19 cellular contexts compared by ENCODE assay signal in genomic region chr11:10436733-10437132, GRCh38. TPM values are rescaled to one million over a fixed set of nuclear protein-coding genes. Genes with fewer than 3 reads are reported as not detected.
DNase-seq lines count a peak whose midpoint lies in the region; ATAC-seq and TF ChIP-seq lines count a peak whose summit lies in the region.
"Had no signal": no experiment of that assay in that cellular context is flagged by ENCODE, and none has a peak within 500 bp of the region (broad histone marks: within the 10 kb centered on the region; RNA-seq: fewer than 3 reads in every experiment).

No MANE protein-coding gene starts in this region.

- H3K36me3 ChIP-seq in Panc1 (ENCODE audit: control insufficient read depth, insufficient read depth, low read length), result no peaks in the 10 kb centered on the region

- H3K27ac ChIP-seq in Panc1 (ENCODE audit: low read length), result no peak overlapping the region

- peaks cover 0 to 7% of the 10 kb centered on the region in 2 donors for H3K36me3 Mint-ChIP-seq in CD14-positive monocyte
- no peaks in the 10 kb centered on the region for H3K36me3 Mint-ChIP-seq in dendritic cell treated with granulocyte-macrophage colony-stimulating factor and Interleukin-4, amounts not matched to agents 40 ng/mL and 50 ng/mL, for 4 days (ENCODE audit: low read depth)
- peaks cover 0 to 3% of the 10 kb centered on the region in 2 donors for H3K36me3 Mint-ChIP-seq in stimulated activated naive B cell treated with anti-CD40 and anti-IgM and Interleukin-4, amounts not matched to agents 10 μg/mL and 1 μg/mL and 100 μg/mL, for 72 hours

- peaks cover 28% of the 10 kb centered on the region for H3K4me1 Mint-ChIP-seq in CD14-positive monocyte
- peaks cover 24% of the 10 kb centered on the region for H3K4me1 Mint-ChIP-seq in dendritic cell treated with granulocyte-macrophage colony-stimulating factor and Interleukin-4, amounts not matched to agents 40 ng/mL and 50 ng/mL, for 4 days (ENCODE audit: low read depth)
- H3K4me1 Mint-ChIP-seq in stimulated activated naive B cell treated with anti-CD40 and anti-IgM and Interleukin-4, amounts not matched to agents 10 μg/mL and 1 μg/mL and 100 μg/mL, for 72 hours, result peaks cover 17 to 30% of the 10 kb centered on the region in 2 donors

- 0 out of 2 replicates have a peak, but pooled peaks have one; percentile 21 for ATAC-seq in Panc1
- ATAC-seq in stimulated activated naive B cell treated with anti-CD40 and anti-IgM and Interleukin-4, amounts not matched to agents 10 μg/mL and 1 μg/mL and 100 μg/mL, for 72 hours (replicated peaks), result peak in 1 of 2 donors; percentile 40
- no peak for ATAC-seq in SK-N-SH treated with all-trans-retinoic acid at 6 μM for 48 hours
- ATAC-seq: HCT116 had no signal

- in situ Hi-C loops in Panc1 (cut with HindIII; ENCODE audit: low pct_unique_long_range_greater_than_20kb, low sequenced_read_pairs), result no loop called here

- peaks cover 3% of the 10 kb centered on the region; the same call in 1 of the 2 replicates for H3K27me3 ChIP-seq in Panc1 (ENCODE audit: control insufficient read depth, insufficient read depth, low read length)

- H3K4me1 ChIP-seq in Panc1 (ENCODE audit: control insufficient read depth, insufficient read depth, low read length), result no peaks in the 10 kb centered on the region

- H3K9me3 Mint-ChIP-seq in CD14-positive monocyte, result peaks cover 0 to 8% (median 2%) of the 10 kb centered on the region in 7 donors
- H3K9me3 Mint-ChIP-seq in dendritic cell treated with granulocyte-macrophage colony-stimulating factor and Interleukin-4, amounts not matched to agents 40 ng/mL and 50 ng/mL, for 4 days, result no peaks in the 10 kb centered on the region
- peaks cover 0 to 2% of the 10 kb centered on the region in 2 donors for H3K9me3 Mint-ChIP-seq in stimulated activated naive B cell treated with anti-CD40 and anti-IgM and Interleukin-4, amounts not matched to agents 10 μg/mL and 1 μg/mL and 100 μg/mL, for 72 hours
- H3K9me3 Mint-ChIP-seq: CD8-positive, alpha-beta memory T cell had no signal

- no peak for TF ChIP-seq CTCF in CD14-positive monocyte (IDR thresholded peaks at IDR 0.05)
- TF ChIP-seq CTCF in Panc1 (IDR thresholded peaks at IDR 0.05), result no peak

- DNase-seq in CD14-positive monocyte (ENCODE audit: low spot score) (peak; percentile 56), Panc1 (ENCODE audit: low read depth, low spot score) (no peak)
- DNase-seq in stimulated activated naive B cell treated with anti-CD40 and anti-IgM and Interleukin-4, amounts not matched to agents 10 μg/mL and 1 μg/mL and 100 μg/mL, for 72 hours, result no peak
- DNase-seq in stimulated activated CD4-positive, alpha-beta T cell treated with anti-CD3 and anti-CD28 coated beads, Interleukin-4, amount 100 ng/mL, for 1 hour, result no peak
- DNase-seq in activated CD4-positive, alpha-beta T cell treated with anti-CD3 and anti-CD28 coated beads, Interleukin-2, amount 50 U/mL, for 4 hours, result no peak
- DNase-seq: C1 segment of cervical spinal cord; CD8-positive, alpha-beta memory T cell; DMS79 treated with DMSO at 0.1 percent for 48 hours; NCI-H1092 treated with DMSO at 0.1 percent for 48 hours; NCI-H1436; NCI-H187; NCI-H446; NCI-H524 treated with DMSO at 0.1 percent for 48 hours; NCI-H774; SK-N-SH had no signal

- peak overlapping the region in 1 of 2 donors; percentile 72 for H3K4me3 Mint-ChIP-seq in CD14-positive monocyte
- H3K4me3 Mint-ChIP-seq in dendritic cell treated with granulocyte-macrophage colony-stimulating factor and Interleukin-4, amounts not matched to agents 40 ng/mL and 50 ng/mL, for 4 days, result peak overlapping the region; percentile 9
- no peak overlapping the region for H3K4me3 Mint-ChIP-seq in stimulated activated naive B cell treated with anti-CD40 and anti-IgM and Interleukin-4, amounts not matched to agents 10 μg/mL and 1 μg/mL and 100 μg/mL, for 72 hours
- H3K4me3 Mint-ChIP-seq: CD8-positive, alpha-beta memory T cell; IgD-negative memory B cell had no signal

- no peaks in the 10 kb centered on the region for H3K27me3 Mint-ChIP-seq in CD14-positive monocyte (ENCODE audit: low read depth in 3 of 3)
- H3K27me3 Mint-ChIP-seq in dendritic cell treated with granulocyte-macrophage colony-stimulating factor and Interleukin-4, amounts not matched to agents 40 ng/mL and 50 ng/mL, for 4 days, result no peaks in the 10 kb centered on the region
- no peaks in the 10 kb centered on the region for H3K27me3 Mint-ChIP-seq in stimulated activated naive B cell treated with anti-CD40 and anti-IgM and Interleukin-4, amounts not matched to agents 10 μg/mL and 1 μg/mL and 100 μg/mL, for 72 hours
- H3K27me3 Mint-ChIP-seq: IgD-negative memory B cell had no signal

- no TSS peak for BruUV-seq in Panc1 (replicated peaks; lab: Mats Ljungman, UMichigan)

- H3K4me3 ChIP-seq in Panc1 (ENCODE audit: low read depth in 2 of 2, low read length in 2 of 2), result no peak overlapping the region

- H3K27ac Mint-ChIP-seq in CD14-positive monocyte, result peak overlapping the region; percentile 93 to 98 (median 96)
- H3K27ac Mint-ChIP-seq in dendritic cell treated with granulocyte-macrophage colony-stimulating factor and Interleukin-4, amounts not matched to agents 40 ng/mL and 50 ng/mL, for 4 days, result peak overlapping the region; percentile 88
- peak overlapping the region; percentile 15 for H3K27ac Mint-ChIP-seq in stimulated activated naive B cell treated with anti-CD40 and anti-IgM and Interleukin-4, amounts not matched to agents 10 μg/mL and 1 μg/mL and 100 μg/mL, for 72 hours
- H3K27ac Mint-ChIP-seq: CD8-positive, alpha-beta memory T cell had no signal

- POLR2A ChIA-PET in Panc1 (lab: Charles Lee), result no interaction called here

- intact Hi-C loops in CD14-positive monocyte (cut with micrococcal nuclease), result loop anchor here in 1 of 2 donors (2.0 kb wide), 1 partner anchor 14 kb away; no protein-coding TSS in a partner anchor
- intact Hi-C loops in Panc1 (cut with micrococcal nuclease; ENCODE audit: unreplicated experiment), result no loop called here
- intact Hi-C loops in dendritic cell treated with granulocyte-macrophage colony-stimulating factor and Interleukin-4, amounts not matched to agents 40 ng/mL and 50 ng/mL, for 4 days (cut with micrococcal nuclease), result loop anchor here (1.0 kb wide), 1 partner anchor 22 kb away; no protein-coding TSS in a partner anchor

- CTCF ChIA-PET in Panc1 (lab: Charles Lee), result no interaction called here

- no peaks in the 10 kb centered on the region for H3K9me3 ChIP-seq in Panc1 (ENCODE audit: control insufficient read depth, insufficient read depth, low read depth, low read length)
- H3K9me3 ChIP-seq: SK-N-SH had no signal

TF ChIP-seq in SK-N-SH treated with all-trans-retinoic acid at 6 μM for 48 hours, 23 proteins besides CTCF, POLR2A, EP300 and RAD21 (continues in another document):
- TF ChIP-seq POU6F1 (CRISPR knock-in tag; IDR thresholded peaks at IDR 0.05; ENCODE audit: borderline replicate concordance, low read depth) (no peak), CSDC2 (CRISPR knock-in tag; IDR thresholded peaks at IDR 0.05) (no peak), CSRNP3 (CRISPR knock-in tag; IDR thresholded peaks at IDR 0.05) (no peak), TOX (CRISPR knock-in tag; IDR thresholded peaks at IDR 0.05; ENCODE audit: borderline replicate concordance) (no peak), PPARA (CRISPR knock-in tag; IDR thresholded peaks at IDR 0.05; ENCODE audit: borderline replicate concordance) (no peak), RARB (CRISPR knock-in tag; IDR thresholded peaks at IDR 0.05) (no peak)

RNA-seq across cellular contexts. Expression of gene AMPD3, which starts 18.3 kb away (rescaled TPM):
- polyA plus RNA-seq in CD14-positive monocyte, result 10 to 100 TPM; 10.5 to 14.3 TPM
- total RNA-seq in Panc1 (2021; ENCODE audit: unreplicated experiment), result 12.5 TPM
- polyA plus RNA-seq in Panc1 (2012; ENCODE audit: insufficient read length), result 8.9 TPM

Comparison
In these comparisons a context has a peak if more than half of its experiments do, and no peak if none do; other contexts are left out.
1. H3K27ac Mint-ChIP-seq: peak in every context shown above with its lines; median percentile 96 in CD14-positive monocyte; 88 in dendritic cell treated with granulocyte-macrophage colony-stimulating factor and Interleukin-4, amounts not matched to agents 40 ng/mL and 50 ng/mL, for 4 days; 15 in stimulated activated naive B cell treated with anti-CD40 and anti-IgM and Interleukin-4, amounts not matched to agents 10 μg/mL and 1 μg/mL and 100 μg/mL, for 72 hours.